35 cellular contexts compared by ENCODE assay signal in the genomic region with DNA sequence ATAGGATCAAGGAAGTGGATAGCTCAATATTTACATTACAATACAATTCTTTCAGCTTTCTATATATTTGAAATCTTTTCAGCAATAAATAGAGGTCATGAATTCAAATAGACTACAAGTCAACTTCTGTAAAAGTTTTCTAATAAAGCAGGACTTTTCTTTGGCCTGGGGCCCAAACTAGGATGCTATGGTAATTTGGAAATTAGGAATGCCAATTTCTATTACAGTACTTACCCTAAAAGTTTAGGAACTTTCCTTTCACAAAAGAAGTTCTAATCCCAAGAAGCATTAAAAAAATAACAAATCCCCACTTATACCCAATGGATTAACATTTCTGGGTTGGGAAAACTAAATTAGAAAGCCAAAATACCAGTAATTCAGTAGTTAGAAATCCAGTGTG.
"Had no signal": no experiment of that assay in that cellular context is flagged by ENCODE, and none has a peak within 500 bp of the region (broad histone marks: within the 10 kb centered on the region; RNA-seq: fewer than 3 reads in every experiment).

No MANE protein-coding gene starts in this region.

- H3K9me3 ChIP-seq: MG63 had no signal

- H3K4me3 ChIP-seq: MG63 had no signal

- H3K27me3 ChIP-seq: MG63 had no signal

- DNase-seq: Karpas-422, Kasumi-1, MG63, MM.1S, MV-4-11, NCI-H1048, NCI-H1092, NCI-H1092 treated with DMSO at 0.1 percent for 48 hours, NCI-H1105, NCI-H1105 treated with DMSO at 0.1 percent for 48 hours, NCI-H1417, NCI-H1417 treated with DMSO at 0.1 percent for 48 hours, NCI-H1436, NCI-H1436 treated with DMSO at 0.1 percent for 48 hours, NCI-H146, NCI-H1694, NCI-H1694 treated with DMSO at 0.1 percent for 48 hours, NCI-H187, NCI-H187 treated with DMSO at 0.1 percent for 48 hours, NCI-H1930, NCI-H2029, NCI-H2029 treated with DMSO at 0.1 percent for 48 hours, NCI-H2081, NCI-H2081 treated with DMSO at 0.1 percent for 48 hours, NCI-H2107, NCI-H2171, NCI-H2171 treated with DMSO at 0.1 percent for 48 hours, NCI-H2227 treated with DMSO at 0.1 percent for 48 hours, NCI-H226, NCI-H345, NCI-H446, NCI-H446 treated with DMSO at 0.1 percent for 48 hours, NCI-H510A, NCI-H510A treated with DMSO at 0.1 percent for 48 hours, NCI-H524 had no signal

- H3K36me3 ChIP-seq: MG63 had no signal
